In the genomic region with DNA sequence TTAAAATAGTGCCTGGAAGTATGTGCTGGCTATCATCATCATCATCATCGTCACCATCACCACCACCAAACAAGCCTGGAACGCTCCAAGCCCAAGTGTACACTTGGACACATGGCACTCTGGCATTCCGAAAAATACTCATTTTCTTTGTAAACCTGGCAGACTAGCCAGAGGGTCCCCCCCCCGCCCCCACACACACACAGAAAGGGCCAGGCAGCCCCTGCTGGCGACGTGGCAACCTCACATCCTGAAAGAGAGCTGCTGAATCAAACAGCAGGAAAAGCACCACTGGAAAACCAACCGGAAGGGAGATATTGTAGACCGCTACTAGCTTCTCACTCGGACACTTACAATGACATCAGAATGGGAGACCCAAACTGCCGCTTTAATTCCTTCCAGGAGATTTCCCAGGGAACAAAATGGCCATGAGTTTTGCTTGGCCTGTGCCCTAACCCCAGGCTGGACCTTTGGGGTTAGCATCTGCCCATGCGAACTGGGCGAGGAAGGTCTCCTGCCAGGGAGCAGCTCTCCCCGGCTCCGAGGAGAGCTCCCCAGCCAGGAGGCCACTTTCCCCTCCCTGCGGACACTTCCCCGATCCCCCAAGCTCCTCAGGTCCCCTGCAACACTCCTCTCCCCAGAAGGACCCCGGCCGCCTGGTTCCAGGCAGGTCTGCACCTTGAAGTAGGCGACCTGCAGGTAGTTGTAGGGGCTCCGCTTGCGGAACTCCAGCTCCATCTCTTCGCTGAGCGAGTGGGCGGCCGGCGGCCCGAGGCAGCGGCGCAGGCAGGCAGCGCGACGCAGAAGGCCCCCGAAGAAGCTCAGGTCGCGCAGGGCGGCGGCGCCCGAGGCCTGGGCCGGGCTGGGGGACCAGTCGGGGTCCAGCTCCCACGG, we compare ENCODE assay signal across 1 cellular context.
TF ChIP-seq lines count a peak whose summit lies in the region.

No MANE protein-coding gene starts in this region.

TF ChIP-seq in K562, 482 proteins besides CTCF, POLR2A, EP300 and RAD21 (continued from another document and continues in another):
- TF ChIP-seq, protein P1, sequence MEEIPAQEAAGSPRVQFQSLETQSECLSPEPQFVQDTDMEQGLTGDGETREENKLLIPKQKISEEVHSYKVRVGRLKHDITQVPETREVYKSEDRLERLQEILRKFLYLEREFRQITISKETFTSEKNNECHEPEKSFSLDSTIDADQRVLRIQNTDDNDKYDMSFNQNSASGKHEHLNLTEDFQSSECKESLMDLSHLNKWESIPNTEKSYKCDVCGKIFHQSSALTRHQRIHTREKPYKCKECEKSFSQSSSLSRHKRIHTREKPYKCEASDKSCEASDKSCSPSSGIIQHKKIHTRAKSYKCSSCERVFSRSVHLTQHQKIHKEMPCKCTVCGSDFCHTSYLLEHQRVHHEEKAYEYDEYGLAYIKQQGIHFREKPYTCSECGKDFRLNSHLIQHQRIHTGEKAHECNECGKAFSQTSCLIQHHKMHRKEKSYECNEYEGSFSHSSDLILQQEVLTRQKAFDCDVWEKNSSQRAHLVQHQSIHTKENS (CRISPR knock-in tag; IDR thresholded peaks at IDR 0.05), result no peak
- TF ChIP-seq XRCC4 (IDR thresholded peaks at IDR 0.05; ENCODE audit: extremely low read depth, insufficient read depth, insufficient read length) (no peak), NFRKB (IDR thresholded peaks at IDR 0.05; ENCODE audit: low read depth) (no peak), NCOA6 (IDR thresholded peaks at IDR 0.05) (no peak), HCFC1 (IDR thresholded peaks at IDR 0.05; ENCODE audit: low read depth, low read length) (no peak), ZNF717 (CRISPR knock-in tag; IDR thresholded peaks at IDR 0.05) (no peak), KHSRP (IDR thresholded peaks at IDR 0.05) (no peak), GATAD2A (IDR thresholded peaks at IDR 0.05) (no peak), ZC3H11A (IDR thresholded peaks at IDR 0.05; ENCODE audit: low read depth, low read length) (no peak), GABPB1 (CRISPR knock-in tag; IDR thresholded peaks at IDR 0.05) (no peak; the same call in 1 of the 2 replicates), EWSR1 (IDR thresholded peaks at IDR 0.05; ENCODE audit: borderline replicate concordance, low read depth, partially characterized antibody) (no peak), GATAD2B (IDR thresholded peaks at IDR 0.05; ENCODE audit: borderline replicate concordance) (no peak), POLR2G (IDR thresholded peaks at IDR 0.05; ENCODE audit: low read depth, low read length) (no peak), PHF8 (IDR thresholded peaks at IDR 0.05; ENCODE audit: borderline replicate concordance, low read length) (no peak), EGR1 (conservative IDR thresholded peaks at IDR 0.05) (peak; percentile 63), FOXK2 (conservative IDR thresholded peaks at IDR 0.05 in 1 of 2, IDR thresholded peaks at IDR 0.05 in 1 of 2; ENCODE audit: low read depth in 2 of 2) (0 out of 4 replicates have a peak, but pooled peaks of 1 of the 2 experiments have one; percentile 14), KDM4B (IDR thresholded peaks at IDR 0.05; ENCODE audit: borderline replicate concordance in 2 of 2, low read depth in 1 of 2) (no peak), CTBP1 (IDR thresholded peaks at IDR 0.05; ENCODE audit: borderline replicate concordance) (no peak; the same call in 1 of the 2 replicates), ZNF253 (CRISPR knock-in tag; conservative IDR thresholded peaks at IDR 0.05) (no peak), CBX3 (IDR thresholded peaks at IDR 0.05; ENCODE audit: borderline replicate concordance in 1 of 2, low read length in 2 of 2) (no peak), BCOR (IDR thresholded peaks at IDR 0.05) (no peak), ZNF197 (CRISPR knock-in tag; IDR thresholded peaks at IDR 0.05; ENCODE audit: low read depth) (no peak), SIN3B (IDR thresholded peaks at IDR 0.05; ENCODE audit: low read depth) (no peak), SMARCA4 (IDR thresholded peaks at IDR 0.05) (0 out of 2 replicates have a peak, but pooled peaks have one; percentile 28), SIRT6 (IDR thresholded peaks at IDR 0.05; ENCODE audit: low read depth, low read length) (no peak)
- TF ChIP-seq, protein P2, sequence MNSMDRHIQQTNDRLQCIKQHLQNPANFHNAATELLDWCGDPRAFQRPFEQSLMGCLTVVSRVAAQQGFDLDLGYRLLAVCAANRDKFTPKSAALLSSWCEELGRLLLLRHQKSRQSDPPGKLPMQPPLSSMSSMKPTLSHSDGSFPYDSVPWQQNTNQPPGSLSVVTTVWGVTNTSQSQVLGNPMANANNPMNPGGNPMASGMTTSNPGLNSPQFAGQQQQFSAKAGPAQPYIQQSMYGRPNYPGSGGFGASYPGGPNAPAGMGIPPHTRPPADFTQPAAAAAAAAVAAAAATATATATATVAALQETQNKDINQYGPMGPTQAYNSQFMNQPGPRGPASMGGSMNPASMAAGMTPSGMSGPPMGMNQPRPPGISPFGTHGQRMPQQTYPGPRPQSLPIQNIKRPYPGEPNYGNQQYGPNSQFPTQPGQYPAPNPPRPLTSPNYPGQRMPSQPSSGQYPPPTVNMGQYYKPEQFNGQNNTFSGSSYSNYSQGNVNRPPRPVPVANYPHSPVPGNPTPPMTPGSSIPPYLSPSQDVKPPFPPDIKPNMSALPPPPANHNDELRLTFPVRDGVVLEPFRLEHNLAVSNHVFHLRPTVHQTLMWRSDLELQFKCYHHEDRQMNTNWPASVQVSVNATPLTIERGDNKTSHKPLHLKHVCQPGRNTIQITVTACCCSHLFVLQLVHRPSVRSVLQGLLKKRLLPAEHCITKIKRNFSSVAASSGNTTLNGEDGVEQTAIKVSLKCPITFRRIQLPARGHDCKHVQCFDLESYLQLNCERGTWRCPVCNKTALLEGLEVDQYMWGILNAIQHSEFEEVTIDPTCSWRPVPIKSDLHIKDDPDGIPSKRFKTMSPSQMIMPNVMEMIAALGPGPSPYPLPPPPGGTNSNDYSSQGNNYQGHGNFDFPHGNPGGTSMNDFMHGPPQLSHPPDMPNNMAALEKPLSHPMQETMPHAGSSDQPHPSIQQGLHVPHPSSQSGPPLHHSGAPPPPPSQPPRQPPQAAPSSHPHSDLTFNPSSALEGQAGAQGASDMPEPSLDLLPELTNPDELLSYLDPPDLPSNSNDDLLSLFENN (IDR thresholded peaks at IDR 0.05; ENCODE audit: low read depth in 2 of 2, low read length in 2 of 2), result no peak
- TF ChIP-seq, protein P3, sequence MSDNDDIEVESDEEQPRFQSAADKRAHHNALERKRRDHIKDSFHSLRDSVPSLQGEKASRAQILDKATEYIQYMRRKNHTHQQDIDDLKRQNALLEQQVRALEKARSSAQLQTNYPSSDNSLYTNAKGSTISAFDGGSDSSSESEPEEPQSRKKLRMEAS (CRISPR knock-in tag; IDR thresholded peaks at IDR 0.05), result no peak
- TF ChIP-seq, protein P4, sequence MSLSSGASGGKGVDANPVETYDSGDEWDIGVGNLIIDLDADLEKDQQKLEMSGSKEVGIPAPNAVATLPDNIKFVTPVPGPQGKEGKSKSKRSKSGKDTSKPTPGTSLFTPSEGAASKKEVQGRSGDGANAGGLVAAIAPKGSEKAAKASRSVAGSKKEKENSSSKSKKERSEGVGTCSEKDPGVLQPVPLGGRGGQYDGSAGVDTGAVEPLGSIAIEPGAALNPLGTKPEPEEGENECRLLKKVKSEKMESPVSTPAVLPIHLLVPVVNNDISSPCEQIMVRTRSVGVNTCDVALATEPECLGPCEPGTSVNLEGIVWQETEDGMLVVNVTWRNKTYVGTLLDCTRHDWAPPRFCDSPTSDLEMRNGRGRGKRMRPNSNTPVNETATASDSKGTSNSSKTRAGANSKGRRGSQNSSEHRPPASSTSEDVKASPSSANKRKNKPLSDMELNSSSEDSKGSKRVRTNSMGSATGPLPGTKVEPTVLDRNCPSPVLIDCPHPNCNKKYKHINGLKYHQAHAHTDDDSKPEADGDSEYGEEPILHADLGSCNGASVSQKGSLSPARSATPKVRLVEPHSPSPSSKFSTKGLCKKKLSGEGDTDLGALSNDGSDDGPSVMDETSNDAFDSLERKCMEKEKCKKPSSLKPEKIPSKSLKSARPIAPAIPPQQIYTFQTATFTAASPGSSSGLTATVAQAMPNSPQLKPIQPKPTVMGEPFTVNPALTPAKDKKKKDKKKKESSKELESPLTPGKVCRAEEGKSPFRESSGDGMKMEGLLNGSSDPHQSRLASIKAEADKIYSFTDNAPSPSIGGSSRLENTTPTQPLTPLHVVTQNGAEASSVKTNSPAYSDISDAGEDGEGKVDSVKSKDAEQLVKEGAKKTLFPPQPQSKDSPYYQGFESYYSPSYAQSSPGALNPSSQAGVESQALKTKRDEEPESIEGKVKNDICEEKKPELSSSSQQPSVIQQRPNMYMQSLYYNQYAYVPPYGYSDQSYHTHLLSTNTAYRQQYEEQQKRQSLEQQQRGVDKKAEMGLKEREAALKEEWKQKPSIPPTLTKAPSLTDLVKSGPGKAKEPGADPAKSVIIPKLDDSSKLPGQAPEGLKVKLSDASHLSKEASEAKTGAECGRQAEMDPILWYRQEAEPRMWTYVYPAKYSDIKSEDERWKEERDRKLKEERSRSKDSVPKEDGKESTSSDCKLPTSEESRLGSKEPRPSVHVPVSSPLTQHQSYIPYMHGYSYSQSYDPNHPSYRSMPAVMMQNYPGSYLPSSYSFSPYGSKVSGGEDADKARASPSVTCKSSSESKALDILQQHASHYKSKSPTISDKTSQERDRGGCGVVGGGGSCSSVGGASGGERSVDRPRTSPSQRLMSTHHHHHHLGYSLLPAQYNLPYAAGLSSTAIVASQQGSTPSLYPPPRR (CRISPR knock-in tag; IDR thresholded peaks at IDR 0.05; ENCODE audit: borderline replicate concordance), result no peak
- TF ChIP-seq, protein P5, sequence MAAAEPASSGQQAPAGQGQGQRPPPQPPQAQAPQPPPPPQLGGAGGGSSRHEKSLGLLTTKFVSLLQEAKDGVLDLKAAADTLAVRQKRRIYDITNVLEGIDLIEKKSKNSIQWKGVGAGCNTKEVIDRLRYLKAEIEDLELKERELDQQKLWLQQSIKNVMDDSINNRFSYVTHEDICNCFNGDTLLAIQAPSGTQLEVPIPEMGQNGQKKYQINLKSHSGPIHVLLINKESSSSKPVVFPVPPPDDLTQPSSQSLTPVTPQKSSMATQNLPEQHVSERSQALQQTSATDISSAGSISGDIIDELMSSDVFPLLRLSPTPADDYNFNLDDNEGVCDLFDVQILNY (CRISPR knock-in tag; IDR thresholded peaks at IDR 0.05), result no peak
- TF ChIP-seq, protein P6, sequence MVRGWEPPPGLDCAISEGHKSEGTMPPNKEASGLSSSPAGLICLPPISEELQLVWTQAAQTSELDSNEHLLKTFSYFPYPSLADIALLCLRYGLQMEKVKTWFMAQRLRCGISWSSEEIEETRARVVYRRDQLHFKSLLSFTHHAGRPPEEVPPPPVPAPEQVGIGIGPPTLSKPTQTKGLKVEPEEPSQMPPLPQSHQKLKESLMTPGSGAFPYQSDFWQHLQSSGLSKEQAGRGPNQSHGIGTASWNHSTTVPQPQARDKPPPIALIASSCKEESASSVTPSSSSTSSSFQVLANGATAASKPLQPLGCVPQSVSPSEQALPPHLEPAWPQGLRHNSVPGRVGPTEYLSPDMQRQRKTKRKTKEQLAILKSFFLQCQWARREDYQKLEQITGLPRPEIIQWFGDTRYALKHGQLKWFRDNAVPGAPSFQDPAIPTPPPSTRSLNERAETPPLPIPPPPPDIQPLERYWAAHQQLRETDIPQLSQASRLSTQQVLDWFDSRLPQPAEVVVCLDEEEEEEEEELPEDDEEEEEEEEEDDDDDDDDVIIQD (CRISPR knock-in tag; IDR thresholded peaks at IDR 0.05), result no peak
- TF ChIP-seq, protein P7, sequence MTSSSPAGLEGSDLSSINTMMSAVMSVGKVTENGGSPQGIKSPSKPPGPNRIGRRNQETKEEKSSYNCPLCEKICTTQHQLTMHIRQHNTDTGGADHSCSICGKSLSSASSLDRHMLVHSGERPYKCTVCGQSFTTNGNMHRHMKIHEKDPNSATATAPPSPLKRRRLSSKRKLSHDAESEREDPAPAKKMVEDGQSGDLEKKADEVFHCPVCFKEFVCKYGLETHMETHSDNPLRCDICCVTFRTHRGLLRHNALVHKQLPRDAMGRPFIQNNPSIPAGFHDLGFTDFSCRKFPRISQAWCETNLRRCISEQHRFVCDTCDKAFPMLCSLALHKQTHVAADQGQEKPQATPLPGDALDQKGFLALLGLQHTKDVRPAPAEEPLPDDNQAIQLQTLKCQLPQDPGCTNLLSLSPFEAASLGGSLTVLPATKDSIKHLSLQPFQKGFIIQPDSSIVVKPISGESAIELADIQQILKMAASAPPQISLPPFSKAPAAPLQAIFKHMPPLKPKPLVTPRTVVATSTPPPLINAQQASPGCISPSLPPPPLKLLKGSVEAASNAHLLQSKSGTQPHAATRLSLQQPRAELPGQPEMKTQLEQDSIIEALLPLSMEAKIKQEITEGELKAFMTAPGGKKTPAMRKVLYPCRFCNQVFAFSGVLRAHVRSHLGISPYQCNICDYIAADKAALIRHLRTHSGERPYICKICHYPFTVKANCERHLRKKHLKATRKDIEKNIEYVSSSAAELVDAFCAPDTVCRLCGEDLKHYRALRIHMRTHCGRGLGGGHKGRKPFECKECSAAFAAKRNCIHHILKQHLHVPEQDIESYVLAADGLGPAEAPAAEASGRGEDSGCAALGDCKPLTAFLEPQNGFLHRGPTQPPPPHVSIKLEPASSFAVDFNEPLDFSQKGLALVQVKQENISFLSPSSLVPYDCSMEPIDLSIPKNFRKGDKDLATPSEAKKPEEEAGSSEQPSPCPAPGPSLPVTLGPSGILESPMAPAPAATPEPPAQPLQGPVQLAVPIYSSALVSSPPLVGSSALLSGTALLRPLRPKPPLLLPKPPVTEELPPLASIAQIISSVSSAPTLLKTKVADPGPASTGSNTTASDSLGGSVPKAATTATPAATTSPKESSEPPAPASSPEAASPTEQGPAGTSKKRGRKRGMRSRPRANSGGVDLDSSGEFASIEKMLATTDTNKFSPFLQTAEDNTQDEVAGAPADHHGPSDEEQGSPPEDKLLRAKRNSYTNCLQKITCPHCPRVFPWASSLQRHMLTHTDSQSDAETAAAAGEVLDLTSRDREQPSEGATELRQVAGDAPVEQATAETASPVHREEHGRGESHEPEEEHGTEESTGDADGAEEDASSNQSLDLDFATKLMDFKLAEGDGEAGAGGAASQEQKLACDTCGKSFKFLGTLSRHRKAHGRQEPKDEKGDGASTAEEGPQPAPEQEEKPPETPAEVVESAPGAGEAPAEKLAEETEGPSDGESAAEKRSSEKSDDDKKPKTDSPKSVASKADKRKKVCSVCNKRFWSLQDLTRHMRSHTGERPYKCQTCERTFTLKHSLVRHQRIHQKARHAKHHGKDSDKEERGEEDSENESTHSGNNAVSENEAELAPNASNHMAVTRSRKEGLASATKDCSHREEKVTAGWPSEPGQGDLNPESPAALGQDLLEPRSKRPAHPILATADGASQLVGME (CRISPR knock-in tag; IDR thresholded peaks at IDR 0.05), result no peak
